17 cellular contexts compared by ENCODE assay signal in genomic region chr17:82085031-82085861, GRCh38. TPM values are rescaled to one million over a fixed set of nuclear protein-coding genes. Genes with fewer than 3 reads are reported as not detected.
DNase-seq lines count a peak whose midpoint lies in the region; ATAC-seq and TF ChIP-seq lines count a peak whose summit lies in the region.
"Had no signal": no experiment of that assay in that cellular context is flagged by ENCODE, and none has a peak within 500 bp of the region (broad histone marks: within the 10 kb centered on the region; RNA-seq: fewer than 3 reads in every experiment).

No MANE protein-coding gene starts in this region.

- H3K18ac ChIP-seq in neuronal stem cell (ENCODE audit: low read length) = no peak overlapping the region

- no peak overlapping the region for H3K4me3 ChIP-seq in left ventricle myocardium inferior
- H3K4me3 ChIP-seq in HEK293 (ENCODE audit: low read depth, low read length) = no peak overlapping the region
- H3K4me3 ChIP-seq in neuronal stem cell (ENCODE audit: low read length in 2 of 2) = no peak overlapping the region
- H3K4me3 ChIP-seq: A549 had no signal

- TF ChIP-seq CTCF in left ventricle myocardium inferior (IDR thresholded peaks at IDR 0.05; ENCODE audit: borderline replicate concordance) = no peak
- no peak for TF ChIP-seq CTCF in HEK293 (tag by site-specific recombination; IDR thresholded peaks at IDR 0.05)
- no peak for TF ChIP-seq CTCF in RWPE1 (conservative IDR thresholded peaks at IDR 0.05; ENCODE audit: low read depth)

- DNase-seq in Right ventricle myocardium inferior (ENCODE audit: missing footprints) (peak; percentile 49), left ventricle myocardium inferior (no peak), RWPE1 (ENCODE audit: low spot score) (no peak), neuronal stem cell (ENCODE audit: low spot score) (no peak)
- DNase-seq in activated CD4-positive, alpha-beta T cell treated with anti-CD3 and anti-CD28 coated beads, Interleukin-2, amount 50 U/mL, for 1 hour = no peak
- DNase-seq: AML-193, Caco-2, DMS153, DMS79, GDM1, H9 had no signal

- POLR2A ChIA-PET in HEK293 (lab: Yijun Ruan, JAX) = interaction anchor here (1.2 to 1.4 kb wide), 2 partner anchors 14 to 48 kb away, joined by 3 read pairs; partner anchors contain the start of gene DCXR
- POLR2A ChIA-PET in RWPE1 (lab: Yijun Ruan, JAX; ENCODE audit: low non-redundant PET) = no interaction called here

- H3K27ac ChIP-seq in left ventricle myocardium inferior (replicated peaks) = no peak overlapping the region
- 0 out of 2 replicates have a peak overlapping the region, but pooled peaks have one; percentile 24 for H3K27ac ChIP-seq in HEK293 (ENCODE audit: extremely low read depth, low read depth, low read length)
- H3K27ac ChIP-seq in RWPE1 = peak overlapping the region; percentile 96; the same call in 1 of the 2 replicates
- no peak overlapping the region for H3K27ac ChIP-seq in neuronal stem cell (replicated peaks; ENCODE audit: low read length)
- H3K27ac ChIP-seq: 22Rv1, A549, C4-2B had no signal

- H4K8ac ChIP-seq in neuronal stem cell (ENCODE audit: low read depth, low read length) = no peak overlapping the region

- H3K36me3 ChIP-seq in left ventricle myocardium inferior = peaks cover 98% of the 10 kb centered on the region
- peaks cover 20 to 100% of the 10 kb centered on the region in 2 experiments; a peak in 2 of 3 replicates for H3K36me3 ChIP-seq in HEK293 (ENCODE audit: control insufficient read depth in 2 of 2, insufficient read depth in 1 of 2, low read length in 2 of 2)
- peaks cover 95 to 99% of the 10 kb centered on the region in 2 donors for H3K36me3 ChIP-seq in neuronal stem cell (replicated peaks in 1 of 2; ENCODE audit: control insufficient read depth in 2 of 2, insufficient read depth in 2 of 2, low read length in 2 of 2)

- no peak overlapping the region for H2BK15ac ChIP-seq in neuronal stem cell (ENCODE audit: low read length)

- H2BK5ac ChIP-seq in neuronal stem cell (ENCODE audit: low read length) = no peak overlapping the region

- no peak overlapping the region for H2BK120ac ChIP-seq in neuronal stem cell (ENCODE audit: low read depth, low read length)

- intact Hi-C loops in Right ventricle myocardium inferior (cut with DNase I) (no loop called here), left ventricle myocardium inferior (cut with micrococcal nuclease) (no loop called here)

- H2AK5ac ChIP-seq in neuronal stem cell (ENCODE audit: low read depth, low read length) = no peak overlapping the region

- no peak overlapping the region for H3K14ac ChIP-seq in neuronal stem cell (ENCODE audit: low read length)

- no peak overlapping the region for H2AFZ ChIP-seq in neuronal stem cell (ENCODE audit: low read length)

- no peak overlapping the region for H3K4me2 ChIP-seq in neuronal stem cell (ENCODE audit: insufficient read depth, low read length, poor library complexity, severe bottlenecking)
- H3K4me2 ChIP-seq: A549 had no signal

- H3K9ac ChIP-seq in neuronal stem cell (ENCODE audit: low read depth, low read length, poor library complexity) = no peak overlapping the region

- H3K27me3 ChIP-seq in left ventricle myocardium inferior (ENCODE audit: low read depth) (no peaks in the 10 kb centered on the region), neuronal stem cell (ENCODE audit: control insufficient read depth in 3 of 3, insufficient read depth in 3 of 3, low read depth in 1 of 3, low read length in 3 of 3) (no peaks in the 10 kb centered on the region)

- ATAC-seq in Right ventricle myocardium inferior = no peak
- no peak for ATAC-seq in HG03139 (IDR thresholded peaks at IDR 0.05; ENCODE audit: unreplicated experiment)
- ATAC-seq in HG02678 (IDR thresholded peaks at IDR 0.05; ENCODE audit: unreplicated experiment) = no peak

- no peaks in the 10 kb centered on the region for H3K9me3 ChIP-seq in left ventricle myocardium inferior (replicated peaks)
- no peaks in the 10 kb centered on the region for H3K9me3 ChIP-seq in HEK293 (ENCODE audit: control insufficient read depth, insufficient read depth, low read depth, low read length)
- H3K9me3 ChIP-seq in neuronal stem cell (replicated peaks in 1 of 2; ENCODE audit: control insufficient read depth in 2 of 2, insufficient read depth in 1 of 2, low read depth in 1 of 2, low read length in 2 of 2) = no peaks in the 10 kb centered on the region
- H3K9me3 ChIP-seq: A549, Caco-2 had no signal

- peaks cover 68% of the 10 kb centered on the region for H3K79me1 ChIP-seq in neuronal stem cell (ENCODE audit: low read depth, low read length)

- no peak overlapping the region for H4K91ac ChIP-seq in neuronal stem cell (ENCODE audit: low read depth, low read length, poor library complexity)

- CTCF ChIA-PET in HEK293 (lab: Yijun Ruan, JAX) (interaction anchor here (0.6 kb wide), 1 partner anchor 11 kb away, joined by 3 read pairs; no protein-coding TSS in a partner anchor), RWPE1 (lab: Yijun Ruan, JAX) (no interaction called here)

- H2BK12ac ChIP-seq in neuronal stem cell (ENCODE audit: low read length) = no peak overlapping the region

- H3K23ac ChIP-seq in neuronal stem cell (ENCODE audit: low read depth, low read length, poor library complexity) = peak overlapping the region; percentile 80

- H3K4me1 ChIP-seq in left ventricle myocardium inferior (no peaks in the 10 kb centered on the region), HEK293 (ENCODE audit: control insufficient read depth, insufficient read depth, low read length) (no peaks in the 10 kb centered on the region), neuronal stem cell (ENCODE audit: control insufficient read depth in 2 of 2, insufficient read depth in 1 of 2, low read depth in 1 of 2, low read length in 2 of 2) (no peaks in the 10 kb centered on the region)
- H3K4me1 ChIP-seq: A549, Caco-2 had no signal

- no peak overlapping the region for H3K4ac ChIP-seq in neuronal stem cell (ENCODE audit: low read length)

- no CpG with 5 or more reads among the region's 49 CpGs for WGBS in neuronal stem cell (ENCODE audit: extremely low coverage in 2 of 2, insufficient read length in 2 of 2, insufficient replicate concordance in 1 of 2), 2 donors

TF ChIP-seq in HEK293, 187 proteins besides CTCF, POLR2A, EP300 and RAD21:
- peak; percentile 73; the same call in 1 of the 2 replicates for TF ChIP-seq KLF8 (tag by site-specific recombination; IDR thresholded peaks at IDR 0.05)
- no peak for TF ChIP-seq ZNF558 (tag by site-specific recombination; IDR thresholded peaks at IDR 0.05)
- peak; percentile 33; the same call in 1 of the 2 replicates for TF ChIP-seq GLIS2 (tag by site-specific recombination; IDR thresholded peaks at IDR 0.05)
TF ChIP-seq in HEK293: peak in this region for 2.

RNA-seq across cellular contexts. Expression of gene FASN, which starts 12.8 kb away (rescaled TPM):
- total RNA-seq in Right ventricle myocardium inferior (46.6 TPM), left ventricle myocardium inferior (13.6 TPM)
- 128 TPM for polyA plus RNA-seq in neuronal stem cell (2013, experiment 1 of 2)
- 131 TPM for polyA plus RNA-seq in neuronal stem cell (2013, experiment 2 of 2)

RNA-seq across cellular contexts. Expression of gene DUS1L, which starts 19.6 kb away (rescaled TPM):
- 59.3 TPM for total RNA-seq in Right ventricle myocardium inferior
- 64.6 TPM for total RNA-seq in left ventricle myocardium inferior
- polyA plus RNA-seq in neuronal stem cell (2013, experiment 1 of 2) = 33.5 TPM
- polyA plus RNA-seq in neuronal stem cell (2013, experiment 2 of 2) = 31.8 TPM

RNA-seq across cellular contexts. Expression of gene GPS1, which starts 33.5 kb away (rescaled TPM):
- total RNA-seq in Right ventricle myocardium inferior (80.9 TPM), left ventricle myocardium inferior (85.9 TPM)
- polyA plus RNA-seq in neuronal stem cell (2013, experiment 1 of 2) = 67.9 TPM
- polyA plus RNA-seq in neuronal stem cell (2013, experiment 2 of 2) = 66.6 TPM

RNA-seq across cellular contexts. Expression of gene RFNG, which starts 33.6 kb away (rescaled TPM):
- total RNA-seq in Right ventricle myocardium inferior = 19.3 TPM
- 21.1 TPM for total RNA-seq in left ventricle myocardium inferior
- 25.7 TPM for polyA plus RNA-seq in neuronal stem cell (2013, experiment 1 of 2)
- polyA plus RNA-seq in neuronal stem cell (2013, experiment 2 of 2) = 26.2 TPM

RNA-seq across cellular contexts. Expression of gene DCXR, which starts 47.7 kb away (rescaled TPM):
- total RNA-seq in Right ventricle myocardium inferior (175 TPM), left ventricle myocardium inferior (219 TPM)
- 72.9 TPM for polyA plus RNA-seq in neuronal stem cell (2013, experiment 1 of 2)
- polyA plus RNA-seq in neuronal stem cell (2013, experiment 2 of 2) = 72.2 TPM

Comparison
In these comparisons a context has a peak if more than half of its experiments do, and no peak if none do; other contexts are left out.
1. H3K27ac ChIP-seq: peak in HEK293 (single experiment) and RWPE1 (single experiment); none in left ventricle myocardium inferior (single experiment) and neuronal stem cell (single experiment).